ENCODE assay signal across 2 cellular contexts in the genomic region with DNA sequence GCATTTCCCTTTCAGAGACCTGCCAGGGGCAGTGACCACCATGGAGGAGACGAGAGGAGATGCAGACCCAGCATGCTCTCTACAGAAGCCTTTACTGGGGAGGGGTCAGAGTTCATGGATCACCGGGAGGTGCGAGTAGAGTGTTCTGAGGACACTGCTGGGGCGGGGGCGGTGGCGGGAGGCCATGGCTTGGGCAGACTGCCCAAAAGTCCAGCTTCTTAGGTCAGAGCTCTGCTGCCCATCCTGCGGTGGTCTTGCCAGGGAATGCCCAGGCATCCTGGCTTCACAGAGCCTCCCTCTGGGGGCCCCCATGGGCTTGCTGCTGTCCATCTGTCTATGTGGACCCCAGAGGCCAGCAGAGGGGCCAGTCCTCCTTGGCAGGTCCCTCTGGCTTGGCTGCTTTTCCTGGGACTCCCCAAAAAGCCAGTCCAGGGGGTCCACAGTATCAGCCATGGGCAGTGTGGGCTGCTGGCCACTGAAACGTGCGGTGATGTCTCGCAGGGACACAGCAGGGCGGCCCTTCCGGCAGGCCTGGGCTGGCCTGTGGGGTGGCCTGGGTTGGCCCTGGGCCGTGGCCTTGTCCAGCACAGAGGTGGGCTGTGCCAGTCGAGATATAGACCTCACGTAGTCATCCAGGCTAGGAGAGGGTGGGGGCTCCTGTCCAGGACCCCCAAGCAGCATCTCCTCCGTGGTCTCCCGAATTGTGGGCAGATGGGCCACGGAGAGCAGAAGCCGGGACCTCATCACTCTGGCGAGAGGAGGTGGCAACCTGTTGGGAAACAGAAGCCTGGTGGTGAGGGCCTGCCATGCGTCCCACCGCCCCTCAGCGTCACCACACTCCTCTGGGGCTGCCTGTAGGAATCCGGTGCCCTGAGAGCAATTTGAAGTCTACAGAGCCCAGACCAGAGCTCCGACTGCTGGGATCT.
TF ChIP-seq lines count a peak whose summit lies in the region.

No MANE protein-coding gene starts in this region.

TF ChIP-seq in SK-N-SH, 30 proteins besides CTCF, POLR2A, EP300 and RAD21:
- no peak for TF ChIP-seq GATA2 (CRISPR knock-in tag; IDR thresholded peaks at IDR 0.05)
- TF ChIP-seq TCF12 (IDR thresholded peaks at IDR 0.05): no peak
- TF ChIP-seq USF2 (IDR thresholded peaks at IDR 0.05; ENCODE audit: borderline replicate concordance, low read depth, low read length): no peak
- TF ChIP-seq, protein P1, sequence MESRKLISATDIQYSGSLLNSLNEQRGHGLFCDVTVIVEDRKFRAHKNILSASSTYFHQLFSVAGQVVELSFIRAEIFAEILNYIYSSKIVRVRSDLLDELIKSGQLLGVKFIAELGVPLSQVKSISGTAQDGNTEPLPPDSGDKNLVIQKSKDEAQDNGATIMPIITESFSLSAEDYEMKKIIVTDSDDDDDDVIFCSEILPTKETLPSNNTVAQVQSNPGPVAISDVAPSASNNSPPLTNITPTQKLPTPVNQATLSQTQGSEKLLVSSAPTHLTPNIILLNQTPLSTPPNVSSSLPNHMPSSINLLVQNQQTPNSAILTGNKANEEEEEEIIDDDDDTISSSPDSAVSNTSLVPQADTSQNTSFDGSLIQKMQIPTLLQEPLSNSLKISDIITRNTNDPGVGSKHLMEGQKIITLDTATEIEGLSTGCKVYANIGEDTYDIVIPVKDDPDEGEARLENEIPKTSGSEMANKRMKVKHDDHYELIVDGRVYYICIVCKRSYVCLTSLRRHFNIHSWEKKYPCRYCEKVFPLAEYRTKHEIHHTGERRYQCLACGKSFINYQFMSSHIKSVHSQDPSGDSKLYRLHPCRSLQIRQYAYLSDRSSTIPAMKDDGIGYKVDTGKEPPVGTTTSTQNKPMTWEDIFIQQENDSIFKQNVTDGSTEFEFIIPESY (IDR thresholded peaks at IDR 0.05; ENCODE audit: borderline replicate concordance, low read depth): no peak
- no peak for TF ChIP-seq GABPA (IDR thresholded peaks at IDR 0.05; ENCODE audit: low read depth)

TF ChIP-seq in SK-N-SH treated with all-trans-retinoic acid at 6 μM for 48 hours, 23 proteins besides CTCF, POLR2A, EP300 and RAD21:
- no peak for TF ChIP-seq GLIS3 (CRISPR knock-in tag; IDR thresholded peaks at IDR 0.05)
- TF ChIP-seq ZNF565 (CRISPR knock-in tag; conservative IDR thresholded peaks at IDR 0.05; ENCODE audit: low read depth): no peak
- no peak for TF ChIP-seq SNAI2 (CRISPR knock-in tag; IDR thresholded peaks at IDR 0.05)
- TF ChIP-seq ARNTL (CRISPR knock-in tag; IDR thresholded peaks at IDR 0.05; ENCODE audit: borderline replicate concordance, low read depth): no peak
- TF ChIP-seq ZNF8 (CRISPR knock-in tag; IDR thresholded peaks at IDR 0.05): no peak
